1 cellular context compared by ENCODE assay signal in genomic region chr6:2845880-2846208, GRCh38.
TF ChIP-seq lines count a peak whose summit lies in the region.

No MANE protein-coding gene starts in this region.

TF ChIP-seq in K562, 482 proteins besides CTCF, POLR2A, EP300 and RAD21 (continued from another document):
- TF ChIP-seq CBFA2T3 (IDR thresholded peaks at IDR 0.05) = 0 out of 2 replicates have a peak, but pooled peaks have one; percentile 24
- no peak for TF ChIP-seq SMAD4 (CRISPR knock-in tag; conservative IDR thresholded peaks at IDR 0.05)
- 0 out of 4 replicates have a peak, but pooled peaks of 1 of the 2 experiments have one; percentile 41 for TF ChIP-seq ARNT (IDR thresholded peaks at IDR 0.05)
- no peak for TF ChIP-seq KAT2B (IDR thresholded peaks at IDR 0.05; ENCODE audit: low read depth, low read length)
- no peak; the same call in 1 of the 2 replicates for TF ChIP-seq NFRKB (IDR thresholded peaks at IDR 0.05; ENCODE audit: low read depth)
